Comparison of ENCODE assay signal across 1 cellular context in genomic region chr1:51736702-51737101, GRCh38.
TF ChIP-seq lines count a peak whose summit lies in the region.

No MANE protein-coding gene starts in this region.

TF ChIP-seq in HEK293, 187 proteins besides CTCF, POLR2A, EP300 and RAD21 (continued from another document):
- TF ChIP-seq ZNF18 (tag by site-specific recombination; IDR thresholded peaks at IDR 0.05) (no peak), IKZF3 (tag by site-specific recombination; IDR thresholded peaks at IDR 0.05) (peak; percentile 34; the same call in 1 of the 2 replicates), ZNF791 (tag by site-specific recombination; IDR thresholded peaks at IDR 0.05) (no peak), ZNF518A (tag by site-specific recombination; conservative IDR thresholded peaks at IDR 0.05; ENCODE audit: low read depth) (no peak), ZSCAN23 (tag by site-specific recombination; IDR thresholded peaks at IDR 0.05) (no peak), KLF1 (tag by site-specific recombination; IDR thresholded peaks at IDR 0.05) (no peak), FEZF1 (tag by site-specific recombination; IDR thresholded peaks at IDR 0.05) (peak; percentile 38; the same call in 1 of the 2 replicates), ZNF571 (tag by site-specific recombination; IDR thresholded peaks at IDR 0.05) (no peak), ZSCAN30 (tag by site-specific recombination; IDR thresholded peaks at IDR 0.05) (no peak), TSHZ1 (tag by site-specific recombination; IDR thresholded peaks at IDR 0.05; ENCODE audit: borderline replicate concordance) (no peak), ZNF555 (tag by site-specific recombination; conservative IDR thresholded peaks at IDR 0.05) (no peak), SCRT1 (tag by site-specific recombination; IDR thresholded peaks at IDR 0.05; ENCODE audit: borderline replicate concordance) (no peak), ZNF416 (tag by site-specific recombination; IDR thresholded peaks at IDR 0.05) (no peak), ZNF473 (tag by site-specific recombination; IDR thresholded peaks at IDR 0.05) (no peak), ZSCAN18 (tag by site-specific recombination; IDR thresholded peaks at IDR 0.05) (no peak), ZNF169 (tag by site-specific recombination; IDR thresholded peaks at IDR 0.05) (no peak), ZXDB (tag by site-specific recombination; IDR thresholded peaks at IDR 0.05) (0 out of 2 replicates have a peak, but pooled peaks have one; percentile 16), ZNF202 (tag by site-specific recombination; IDR thresholded peaks at IDR 0.05; ENCODE audit: borderline replicate concordance) (no peak), ZNF837 (tag by site-specific recombination; IDR thresholded peaks at IDR 0.05) (no peak), ZNF707 (tag by site-specific recombination; IDR thresholded peaks at IDR 0.05) (no peak), PRDM1 (tag by site-specific recombination; IDR thresholded peaks at IDR 0.05) (peak; percentile 81), ZNF184 (tag by site-specific recombination; IDR thresholded peaks at IDR 0.05) (0 out of 2 replicates have a peak, but pooled peaks have one; percentile 48), ZNF501 (tag by site-specific recombination; IDR thresholded peaks at IDR 0.05) (no peak), ZNF23 (tag by site-specific recombination; IDR thresholded peaks at IDR 0.05; ENCODE audit: borderline replicate concordance) (no peak), SP3 (tag by site-specific recombination; IDR thresholded peaks at IDR 0.05) (no peak), PATZ1 (tag by site-specific recombination; IDR thresholded peaks at IDR 0.05) (no peak), ZNF324 (tag by site-specific recombination; IDR thresholded peaks at IDR 0.05) (no peak), ZNF140 (tag by site-specific recombination; IDR thresholded peaks at IDR 0.05) (no peak), SALL2 (tag by site-specific recombination; IDR thresholded peaks at IDR 0.05; ENCODE audit: borderline replicate concordance) (no peak), GLIS2 (tag by site-specific recombination; IDR thresholded peaks at IDR 0.05) (no peak), TCF7L2 (IDR thresholded peaks at IDR 0.05; ENCODE audit: borderline replicate concordance, low read depth, low read length) (peak; percentile 17; the same call in 1 of the 2 replicates), ZEB2 (tag by site-specific recombination; IDR thresholded peaks at IDR 0.05) (0 out of 2 replicates have a peak, but pooled peaks have one; percentile 25), ZNF561 (tag by site-specific recombination; IDR thresholded peaks at IDR 0.05; ENCODE audit: borderline replicate concordance) (0 out of 2 replicates have a peak, but pooled peaks have one; percentile 34), ZNF362 (tag by site-specific recombination; IDR thresholded peaks at IDR 0.05) (no peak), ZBTB1 (tag by site-specific recombination; IDR thresholded peaks at IDR 0.05) (no peak), ZNF398 (tag by site-specific recombination; IDR thresholded peaks at IDR 0.05) (peak; percentile 11; the same call in 1 of the 2 replicates), ZNF645 (tag by site-specific recombination; IDR thresholded peaks at IDR 0.05) (no peak), ZNF624 (tag by site-specific recombination; IDR thresholded peaks at IDR 0.05) (no peak), ZNF76 (tag by site-specific recombination; IDR thresholded peaks at IDR 0.05; ENCODE audit: borderline replicate concordance, low read depth) (no peak), ZNF426 (tag by site-specific recombination; IDR thresholded peaks at IDR 0.05) (no peak), ZNF530 (tag by site-specific recombination; IDR thresholded peaks at IDR 0.05; ENCODE audit: low read depth) (no peak)
